In genomic region chr10:1136268-1136667, GRCh38 we compare ENCODE assay signal across 29 cellular contexts.
"Had no signal": no experiment of that assay in that cellular context is flagged by ENCODE, and none has a peak within 500 bp of the region (broad histone marks: within the 10 kb centered on the region; RNA-seq: fewer than 3 reads in every experiment).

No MANE protein-coding gene starts in this region.

- H3K9ac ChIP-seq: KMS-11, SK-N-SH had no signal

- H3K27me3 ChIP-seq: SJSA1 had no signal

- H3K4me3 ChIP-seq: PC-9, SJSA1 had no signal

- H3K9me3 ChIP-seq: SJSA1, SK-N-SH had no signal

- H3K27ac ChIP-seq: KMS-11, PC-9, SJSA1 had no signal

- DNase-seq: Karpas-422, MM.1S, MV-4-11, NCI-H1092, NCI-H1105, NCI-H1417 treated with DMSO at 0.1 percent for 48 hours, NCI-H1436 treated with DMSO at 0.1 percent for 48 hours, NCI-H1694 treated with DMSO at 0.1 percent for 48 hours, NCI-H187 treated with DMSO at 0.1 percent for 48 hours, NCI-H2029, NCI-H2081, NCI-H2171 treated with DMSO at 0.1 percent for 48 hours, NCI-H2227 treated with DMSO at 0.1 percent for 48 hours, NCI-H345, NCI-H446, NCI-H510A treated with DMSO at 0.1 percent for 48 hours, NCI-H524 treated with DMSO at 0.1 percent for 48 hours, NCI-H69, NCI-H748 treated with DMSO at 0.1 percent for 48 hours, NCI-H82, PC-9, Right ventricle myocardium superior, RPMI8226, SHP77 treated with DMSO at 0.1 percent for 48 hours, SK-N-SH, SW 1271 had no signal

- ATAC-seq: Panc1 had no signal

- H3K4me1 ChIP-seq: SJSA1 had no signal

- H3K4me2 ChIP-seq: KMS-11, PC-9, SK-N-SH had no signal
